8 cellular contexts compared by ENCODE assay signal in the genomic region with DNA sequence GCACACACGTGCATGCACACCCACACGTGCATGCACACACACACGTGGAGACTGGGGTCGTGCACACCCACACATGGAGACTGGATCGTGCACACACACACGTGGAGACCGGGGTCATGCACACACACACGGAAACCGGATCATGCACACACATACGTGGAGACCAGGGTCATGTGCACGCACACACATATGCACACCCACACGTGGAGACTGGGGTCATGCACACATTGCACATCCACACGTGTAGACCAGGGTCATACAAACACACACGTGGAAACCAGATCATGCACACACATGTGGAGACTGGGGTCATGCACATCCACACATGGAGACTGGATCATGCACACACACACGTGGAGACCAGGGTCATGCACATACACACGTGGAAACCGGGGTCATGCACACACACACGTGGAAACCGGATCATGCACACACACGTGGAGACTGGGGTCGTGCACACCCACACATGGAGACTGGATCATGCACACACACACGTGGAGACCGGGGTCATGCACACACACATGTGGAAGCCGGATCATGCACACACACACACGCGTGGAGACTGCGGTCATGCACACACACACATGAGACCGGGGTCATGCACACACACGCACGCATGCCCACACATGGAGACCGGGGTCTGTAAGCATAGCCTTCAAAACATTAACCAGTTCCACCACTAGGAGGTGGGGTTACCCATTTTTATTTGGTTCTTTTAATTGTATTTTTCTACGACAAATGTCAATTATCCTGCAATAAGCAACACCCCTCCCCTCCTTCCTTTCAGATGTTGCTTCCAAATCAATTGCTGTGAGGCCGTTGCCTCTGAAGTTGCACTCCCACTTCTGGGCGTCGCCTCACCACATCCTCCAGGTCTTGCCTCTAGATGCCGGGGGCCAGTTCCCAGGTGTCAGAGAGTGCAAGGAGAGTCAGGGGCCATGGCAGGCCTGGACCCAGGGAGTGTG.
A peak's percentile ranks its signal among the peaks of the same experiment; 100 is the strongest.
DNase-seq lines count a peak whose midpoint lies in the region; ATAC-seq and TF ChIP-seq lines count a peak whose summit lies in the region.

No MANE protein-coding gene starts in this region.

- no peak overlapping the region for H3K9ac ChIP-seq in SK-N-SH
- H3K9ac ChIP-seq in fibroblast of lung (ENCODE audit: insufficient read depth, low read length) = no peak overlapping the region

- CTCF ChIA-PET in SK-N-SH (lab: Yijun Ruan, JAX) = interaction anchor here (1.2 to 1.8 kb wide), 3 partner anchors 16 to 48 kb away, joined by 3 to 8 read pairs (median 8); no protein-coding TSS in a partner anchor

- no peak overlapping the region for H3K4me2 ChIP-seq in SK-N-SH
- H3K4me2 ChIP-seq in fibroblast of lung (ENCODE audit: extremely low read depth, insufficient read depth, low read length) = no peak overlapping the region

- H3K4me3 ChIP-seq in SK-N-SH (ENCODE audit: low read depth in 2 of 2, low read length in 1 of 2) = no peak overlapping the region
- H3K4me3 ChIP-seq in fibroblast of lung (replicated peaks in 1 of 4; ENCODE audit: control extremely low read depth in 1 of 4, insufficient read depth in 1 of 4, low read depth in 3 of 4, low read length in 4 of 4) = no peak overlapping the region

- no peak overlapping the region for H3K27ac ChIP-seq in SK-N-SH (ENCODE audit: low read depth in 2 of 2, low read length in 1 of 2)
- no peak overlapping the region for H3K27ac ChIP-seq in fibroblast of lung (ENCODE audit: insufficient read depth, low read length)

- no peak for TF ChIP-seq EP300 in SK-N-SH (IDR thresholded peaks at IDR 0.05; ENCODE audit: borderline replicate concordance in 1 of 2, low read depth in 1 of 2, low read length in 1 of 2)

- no peak overlapping the region for H2AFZ ChIP-seq in SK-N-SH (ENCODE audit: low read depth)
- H2AFZ ChIP-seq in fibroblast of lung (ENCODE audit: low read length) = no peak overlapping the region

- H3K36me3 ChIP-seq in SK-N-SH (replicated peaks in 1 of 2; ENCODE audit: control insufficient read depth in 1 of 2, insufficient read depth in 2 of 2, low read length in 1 of 2) = no peaks in the 10 kb centered on the region
- no peaks in the 10 kb centered on the region for H3K36me3 ChIP-seq in fibroblast of lung (ENCODE audit: control insufficient read depth, insufficient read depth, low read length)

- H4K20me1 ChIP-seq in SK-N-SH (ENCODE audit: insufficient read depth) (no peaks in the 10 kb centered on the region), fibroblast of lung (ENCODE audit: control insufficient read depth, extremely low read depth, insufficient read depth, low read length) (no peaks in the 10 kb centered on the region)

- H3K9me3 ChIP-seq in SK-N-SH (no peaks in the 10 kb centered on the region), fibroblast of lung (ENCODE audit: control insufficient read depth, insufficient read depth, low read depth, low read length) (no peaks in the 10 kb centered on the region)

- no peaks in the 10 kb centered on the region for H3K9me2 ChIP-seq in SK-N-SH

- POLR2A ChIA-PET in SK-N-SH (lab: Yijun Ruan, JAX) = no interaction called here

- no peaks in the 10 kb centered on the region for H3F3A ChIP-seq in SK-N-SH (replicated peaks; ENCODE audit: insufficient read depth)

- peak; percentile 51 for TF ChIP-seq RAD21 in SK-N-SH (IDR thresholded peaks at IDR 0.05; ENCODE audit: low read length)

- no peak for ATAC-seq in GM21381 (IDR thresholded peaks at IDR 0.05; ENCODE audit: unreplicated experiment)
- ATAC-seq in HG03135 (IDR thresholded peaks at IDR 0.05; ENCODE audit: unreplicated experiment) = no peak

- WGBS in SK-N-SH (ENCODE audit: low lambda C conversion rate) = 85% methylated on average over 21 of the region's 36 CpGs

- DNase-seq in 8988T = peak; percentile 79
- peak; percentile 50 for DNase-seq in GM03348 (ENCODE audit: low spot score)
- peak; percentile 68 for DNase-seq in SK-N-SH
- peak in 1 of 2 donors; percentile 15 for DNase-seq in fibroblast of lung (ENCODE audit: low read depth in 2 of 2)
- no peak for DNase-seq in GDM1 (lab: John Stamatoyannopoulos, UW)
- no peak for DNase-seq in hippocampal formation (lab: John Stamatoyannopoulos, UW)

- peak; percentile 38 for TF ChIP-seq CTCF in SK-N-SH (IDR thresholded peaks at IDR 0.05)
- peak; percentile 10 to 31 for TF ChIP-seq CTCF in fibroblast of lung (conservative IDR thresholded peaks at IDR 0.05 in 1 of 2, IDR thresholded peaks at IDR 0.05 in 1 of 2; ENCODE audit: low read depth in 1 of 2, low read length in 2 of 2)

- H3K79me2 ChIP-seq in SK-N-SH (ENCODE audit: insufficient read depth) = no peaks in the 10 kb centered on the region
- no peaks in the 10 kb centered on the region for H3K79me2 ChIP-seq in fibroblast of lung (ENCODE audit: control insufficient read depth, insufficient read depth, low read length)

- H3K4me1 ChIP-seq in SK-N-SH (ENCODE audit: control insufficient read depth in 1 of 2, insufficient read depth in 2 of 2, low read depth in 1 of 2, low read length in 1 of 2) (peaks cover 0 to 28% of the 10 kb centered on the region in 2 experiments; a peak in 1 of 4 replicates), fibroblast of lung (ENCODE audit: control insufficient read depth, extremely low read depth, insufficient read depth, low read length) (no peaks in the 10 kb centered on the region)

- no peaks in the 10 kb centered on the region for H3K27me3 ChIP-seq in SK-N-SH (ENCODE audit: insufficient read depth)
- no peaks in the 10 kb centered on the region for H3K27me3 ChIP-seq in fibroblast of lung (ENCODE audit: control insufficient read depth, insufficient read depth, low read length)

TF ChIP-seq in SK-N-SH, 30 proteins besides CTCF, POLR2A, EP300 and RAD21:
- TF ChIP-seq FOXM1 (IDR thresholded peaks at IDR 0.05; ENCODE audit: low read depth) (no peak), SMC3 (IDR thresholded peaks at IDR 0.05; ENCODE audit: low read depth, low read length) (0 out of 2 replicates have a peak, but pooled peaks have one; percentile 13)
TF ChIP-seq in SK-N-SH: peak in this region for 1.

Comparison
In these comparisons a context has a peak if more than half of its experiments do, and no peak if none do; other contexts are left out.
1. DNase-seq: peak in 8988T (single experiment), GM03348 (single experiment) and SK-N-SH (single experiment); none in GDM1 (single experiment) and hippocampal formation (0 of 2).